ENCODE assay signal across 8 cellular contexts in the genomic region with DNA sequence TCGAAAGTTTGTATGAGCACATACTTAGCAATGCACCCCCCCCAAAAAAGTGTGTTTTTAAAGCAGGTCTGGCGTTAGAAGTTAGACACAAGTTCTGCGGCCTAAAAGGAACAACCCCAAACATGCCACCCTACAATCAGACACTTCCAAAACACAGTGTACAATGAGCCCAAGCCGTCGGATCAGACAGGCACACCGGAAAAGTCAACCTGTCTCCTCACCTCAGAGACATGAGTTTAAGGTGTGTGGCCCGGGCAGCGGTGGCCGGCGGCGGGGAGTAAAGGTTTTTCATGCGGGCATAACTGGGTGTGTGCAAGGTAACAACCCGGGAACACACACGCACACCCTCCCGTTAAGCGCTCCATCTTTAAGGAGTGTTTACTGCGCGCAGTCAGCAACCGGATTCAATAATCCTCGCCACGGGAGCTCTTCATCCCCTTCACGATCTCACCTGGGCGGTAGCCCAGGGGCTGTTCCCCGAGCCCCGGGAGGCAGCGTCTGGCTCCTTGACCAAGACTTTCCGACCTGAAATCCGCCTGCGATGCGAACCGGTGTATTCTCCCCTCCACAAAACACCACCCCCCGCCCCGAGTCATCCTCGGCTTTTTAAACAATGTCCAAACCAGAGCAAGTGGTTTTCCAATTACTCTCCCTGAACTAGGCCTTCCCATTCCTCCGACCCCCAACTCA. TPM values are rescaled to one million over a fixed set of nuclear protein-coding genes. Genes with fewer than 3 reads are reported as not detected.
DNase-seq lines count a peak whose midpoint lies in the region; ATAC-seq lines count a peak whose summit lies in the region.
"Not testable (repeated sequence)": the region's sequence is repeated elsewhere in the genome, so short reads cannot be mapped to it uniquely, and the experiment has no call there.

No MANE protein-coding gene starts in this region.

- H3K36me3 Mint-ChIP-seq in T-helper 2 cell treated with Interferon-gamma antibody and Interleukin-4, amounts not matched to agents 5 μg/mL and 100 μg/mL, for 36 hours (ENCODE audit: low read depth): peaks cover 18% of the 10 kb centered on the region
- H3K36me3 Mint-ChIP-seq in activated naive CD4-positive, alpha-beta T cell treated with anti-CD3 and anti-CD28 coated beads for 36 hours (ENCODE audit: low read depth): not testable (repeated sequence)

- peak overlapping the region; percentile 91 for H3K27ac Mint-ChIP-seq in T-helper 2 cell treated with Interferon-gamma antibody and Interleukin-4, amounts not matched to agents 5 μg/mL and 100 μg/mL, for 36 hours
- H3K27ac Mint-ChIP-seq in activated naive CD4-positive, alpha-beta T cell treated with anti-CD3 and anti-CD28 coated beads for 36 hours: peak overlapping the region; percentile 91

- H3K4me3 Mint-ChIP-seq in T-helper 2 cell treated with Interferon-gamma antibody and Interleukin-4, amounts not matched to agents 5 μg/mL and 100 μg/mL, for 36 hours: peak overlapping the region; percentile 97
- H3K4me3 Mint-ChIP-seq in activated naive CD4-positive, alpha-beta T cell treated with anti-CD3 and anti-CD28 coated beads for 36 hours: peak overlapping the region; percentile 97

- H3K27me3 Mint-ChIP-seq in T-helper 2 cell treated with Interferon-gamma antibody and Interleukin-4, amounts not matched to agents 5 μg/mL and 100 μg/mL, for 36 hours (ENCODE audit: low read depth); activated naive CD4-positive, alpha-beta T cell treated with anti-CD3 and anti-CD28 coated beads for 36 hours (ENCODE audit: low read depth): not testable (repeated sequence)

- peaks cover 33% of the 10 kb centered on the region for H3K4me1 ChIP-seq in ACC112 (ENCODE audit: control insufficient read depth, insufficient read depth, low read length, unreplicated experiment)
- H3K4me1 ChIP-seq in mucosa of rectum (ENCODE audit: control insufficient read depth in 2 of 2, insufficient read depth in 2 of 2, low read length in 2 of 2): not testable (repeated sequence)

- intact Hi-C loops in activated naive CD4-positive, alpha-beta T cell treated with anti-CD3 and anti-CD28 coated beads for 36 hours (cut with micrococcal nuclease): loop anchor here (2.0 to 5.0 kb wide), 2 partner anchors 76 to 154 kb away; a partner anchor contains a TSS

- peak overlapping the region; percentile 55 for H3K27ac ChIP-seq in ACC112 (ENCODE audit: low read depth, low read length)
- H3K27ac ChIP-seq in mucosa of rectum (ENCODE audit: low read depth in 2 of 2, low read length in 2 of 2): peak overlapping the region; percentile 78 to 83

- not testable (repeated sequence) for H3K36me3 ChIP-seq in ACC112 (ENCODE audit: insufficient read depth, low read length); mucosa of rectum (ENCODE audit: control insufficient read depth in 2 of 2, insufficient read depth in 2 of 2, low read length in 2 of 2)

- H3K4me3 ChIP-seq in ACC112 (ENCODE audit: low read depth, low read length): peak overlapping the region; percentile 92
- peak overlapping the region; percentile 69 to 82 for H3K4me3 ChIP-seq in mucosa of rectum (ENCODE audit: low read length in 2 of 2)

- peaks cover 58% of the 10 kb centered on the region for H3K79me2 ChIP-seq in ACC112 (ENCODE audit: control insufficient read depth, insufficient read depth, low read length, unreplicated experiment)

- CTCF ChIA-PET in activated naive CD4-positive, alpha-beta T cell treated with anti-CD3 and anti-CD28 coated beads for 36 hours (lab: Charles Lee): not testable (repeated sequence)

- not testable (repeated sequence) for H3K9me3 ChIP-seq in mucosa of rectum (ENCODE audit: control insufficient read depth in 2 of 2, low read length in 2 of 2)

- H3K9me3 Mint-ChIP-seq in T-helper 2 cell treated with Interferon-gamma antibody and Interleukin-4, amounts not matched to agents 5 μg/mL and 100 μg/mL, for 36 hours; activated naive CD4-positive, alpha-beta T cell treated with anti-CD3 and anti-CD28 coated beads for 36 hours: not testable (repeated sequence)

- peak; percentile 7 for ATAC-seq in GM21360 (IDR thresholded peaks at IDR 0.05; ENCODE audit: unreplicated experiment)

- peak overlapping the region; percentile 58 to 76 for H3K9ac ChIP-seq in mucosa of rectum (ENCODE audit: low read depth in 1 of 2, low read length in 2 of 2)

- H2AFZ ChIP-seq in ACC112 (ENCODE audit: low read length, unreplicated experiment): peak overlapping the region; percentile 22

- H3K4me1 Mint-ChIP-seq in T-helper 2 cell treated with Interferon-gamma antibody and Interleukin-4, amounts not matched to agents 5 μg/mL and 100 μg/mL, for 36 hours (ENCODE audit: low read depth): peaks cover 28% of the 10 kb centered on the region
- peaks cover 29% of the 10 kb centered on the region for H3K4me1 Mint-ChIP-seq in activated naive CD4-positive, alpha-beta T cell treated with anti-CD3 and anti-CD28 coated beads for 36 hours (ENCODE audit: low read depth)

- DNase-seq in M059J (ENCODE audit: low read depth) (peak; percentile 44), fibroblast of gingiva (ENCODE audit: low read depth) (peak; percentile 24)
- DNase-seq in T-helper 2 cell treated with Interferon-gamma antibody and Interleukin-4, amounts not matched to agents 5 μg/mL and 100 μg/mL, for 36 hours (ENCODE audit: low spot score): peak; percentile 21
- DNase-seq in activated naive CD4-positive, alpha-beta T cell treated with anti-CD3 and anti-CD28 coated beads for 36 hours: peak; percentile 47
- peak; percentile 14 to 18 for DNase-seq in stimulated activated CD4-positive, alpha-beta T cell treated with anti-CD3 and anti-CD28 coated beads, Interleukin-2, amount 100 ng/mL, for 48 hours

- H3K27me3 ChIP-seq in ACC112 (ENCODE audit: insufficient read depth, low read length); mucosa of rectum (ENCODE audit: control insufficient read depth in 2 of 2, insufficient read depth in 2 of 2, low read length in 2 of 2): not testable (repeated sequence)

RNA-seq across cellular contexts. Expression of a gene that starts 0.9 kb away (rescaled TPM):
- total RNA-seq in M059J (2014; rRNA removed; shearing (Covaris generic)): 43.3 and 68.7 TPM in 2 replicates
- total RNA-seq in activated naive CD4-positive, alpha-beta T cell treated with anti-CD3 and anti-CD28 coated beads for 36 hours: 10 to 100 TPM in 1 of 2 experiments, 1 to 10 TPM in 1; 9.6 to 10.7 TPM

Comparison
In these comparisons a context has a peak if more than half of its experiments do, and no peak if none do; other contexts are left out.
1. Peak in every context shown above with its lines: DNase-seq, ATAC-seq, H3K4me3 ChIP-seq and H3K27ac ChIP-seq.